ENCODE assay signal across 8 cellular contexts in genomic region chr7:92609921-92610518, GRCh38. TPM values are rescaled to one million over a fixed set of nuclear protein-coding genes. Genes with fewer than 3 reads are reported as not detected.
A peak's percentile ranks its signal among the peaks of the same experiment; 100 is the strongest.
DNase-seq lines count a peak whose midpoint lies in the region; TF ChIP-seq lines count a peak whose summit lies in the region.

No MANE protein-coding gene starts in this region.

- peaks cover 39% of the 10 kb centered on the region for H3K36me3 Mint-ChIP-seq in activated naive CD4-positive, alpha-beta T cell treated with anti-CD3 and anti-CD28 coated beads, Interleukin-2, amount 10 ng/mL, durations not matched to agents 7 days and 5 days

- H3K9me3 ChIP-seq in stomach = no peaks in the 10 kb centered on the region

- intact Hi-C loops in stomach (cut with DNase I; ENCODE audit: low total_unique reads) = loop anchor here (10.0 kb wide), 2 partner anchors 245 to 445 kb away; no protein-coding TSS in a partner anchor

- H3K9me3 Mint-ChIP-seq in activated naive CD4-positive, alpha-beta T cell treated with anti-CD3 and anti-CD28 coated beads, Interleukin-2, amount 10 ng/mL, durations not matched to agents 7 days and 5 days = no peaks in the 10 kb centered on the region

- H3K27ac Mint-ChIP-seq in activated naive CD4-positive, alpha-beta T cell treated with anti-CD3 and anti-CD28 coated beads, Interleukin-2, amount 10 ng/mL, durations not matched to agents 7 days and 5 days = peak overlapping the region; percentile 58

- no peaks in the 10 kb centered on the region for H3K27me3 ChIP-seq in stomach

- no peak overlapping the region for H3K4me3 ChIP-seq in stomach

- H3K4me1 Mint-ChIP-seq in activated naive CD4-positive, alpha-beta T cell treated with anti-CD3 and anti-CD28 coated beads, Interleukin-2, amount 10 ng/mL, durations not matched to agents 7 days and 5 days = peaks cover 22% of the 10 kb centered on the region

- WGBS in stomach, 5 donors = 31 to 39% (median 34%) methylated on average over 5 of the region's 5 CpGs

- CTCF ChIA-PET in activated naive CD4-positive, alpha-beta T cell treated with anti-CD3 and anti-CD28 coated beads, Interleukin-2, amount 10 ng/mL, durations not matched to agents 7 days and 5 days (lab: Charles Lee) = interaction anchor here (0.7 to 2.1 kb wide), 13 partner anchors 9 to 223 kb away, joined by 3 to 10 read pairs (median 4); partner anchors contain the start of genes PEX1 and RBM48

- no peak for TF ChIP-seq EP300 in stomach (IDR thresholded peaks at IDR 0.05)

- H3K27me3 Mint-ChIP-seq in activated naive CD4-positive, alpha-beta T cell treated with anti-CD3 and anti-CD28 coated beads, Interleukin-2, amount 10 ng/mL, durations not matched to agents 7 days and 5 days = no peaks in the 10 kb centered on the region

- no peak overlapping the region for H3K27ac ChIP-seq in stomach

- TF ChIP-seq CTCF in stomach (IDR thresholded peaks at IDR 0.05) = peak in 1 of 7 experiments; percentile 11

- peaks cover 0 to 31% (median 16%) of the 10 kb centered on the region in 4 donors for H3K36me3 ChIP-seq in stomach

- no peak overlapping the region for H3K4me3 Mint-ChIP-seq in activated naive CD4-positive, alpha-beta T cell treated with anti-CD3 and anti-CD28 coated beads, Interleukin-2, amount 10 ng/mL, durations not matched to agents 7 days and 5 days

- no peak for TF ChIP-seq POLR2A in stomach (IDR thresholded peaks at IDR 0.05)

- no peak for DNase-seq in activated naive CD4-positive, alpha-beta T cell treated with anti-CD3 and anti-CD28 coated beads, Interleukin-2, amount 10 ng/mL, durations not matched to agents 7 days and 5 days
- no peak for DNase-seq in activated naive CD4-positive, alpha-beta T cell (lab: John Stamatoyannopoulos, UW)
- DNase-seq in NCI-H345 treated with DMSO at 0.1 percent for 48 hours (lab: John Stamatoyannopoulos, UW; ENCODE audit: unreplicated experiment) (peak; percentile 15), dedifferentiated amniotic fluid mesenchymal stem cell (ENCODE audit: extremely low spot score) (peak; percentile 46), pons (ENCODE audit: low spot score) (peak; percentile 73), stomach (no peak), GDM1 (lab: John Stamatoyannopoulos, UW) (no peak)
- DNase-seq in stimulated activated naive CD4-positive, alpha-beta T cell treated with Interleukin-2 at 50 U/mL for 16 hours (lab: John Stamatoyannopoulos, UW) = no peak

- H3K4me1 ChIP-seq in stomach = peaks cover 0 to 8% (median 3%) of the 10 kb centered on the region in 4 donors

RNA-seq across cellular contexts. Expression of gene FAM133B, which starts 19.8 kb away (rescaled TPM):
- total RNA-seq in stomach = 10 to 100 TPM; 10.5 to 48.3 (median 29.7) TPM
- polyA plus RNA-seq in stomach = 10 to 100 TPM; 13.4 to 53.8 (median 17.0) TPM

Comparison
In these comparisons a context has a peak if more than half of its experiments do, and no peak if none do; other contexts are left out.
1. DNase-seq: peak in NCI-H345 treated with DMSO at 0.1 percent for 48 hours (single experiment), dedifferentiated amniotic fluid mesenchymal stem cell (single experiment) and pons (single experiment); none in activated naive CD4-positive, alpha-beta T cell treated with anti-CD3 and anti-CD28 coated beads, Interleukin-2, amount 10 ng/mL, durations not matched to agents 7 days and 5 days (single experiment), activated naive CD4-positive, alpha-beta T cell (0 of 4), stimulated activated naive CD4-positive, alpha-beta T cell treated with Interleukin-2 at 50 U/mL for 16 hours (single experiment), stomach (single experiment) and GDM1 (single experiment).